Comparison of ENCODE assay signal across 38 cellular contexts in genomic region chr1:63214553-63214952, GRCh38.
"Had no signal": no experiment of that assay in that cellular context is flagged by ENCODE, and none has a peak within 500 bp of the region (broad histone marks: within the 10 kb centered on the region; RNA-seq: fewer than 3 reads in every experiment).

No MANE protein-coding gene starts in this region.

- H3K9me3 ChIP-seq: ascending aorta, body of pancreas had no signal

- H3K27me3 ChIP-seq: adrenal gland, ascending aorta, body of pancreas, brain microvascular endothelial cell, breast epithelium, cardiac muscle cell had no signal

- H3K36me3 ChIP-seq: adrenal gland, ascending aorta, brain microvascular endothelial cell, breast epithelium, cardiac muscle cell had no signal

- H3K27ac ChIP-seq: adrenal gland, ascending aorta, body of pancreas, brain microvascular endothelial cell, breast epithelium, cardiac muscle cell had no signal

- H3K4me3 ChIP-seq: adrenal gland, ascending aorta, body of pancreas, breast epithelium, cardiac muscle cell had no signal

- H3K27ac Mint-ChIP-seq: activated naive CD4-positive, alpha-beta T cell treated with anti-CD3 and anti-CD28 coated beads for 36 hours; activated naive CD4-positive, alpha-beta T cell treated with anti-CD3 and anti-CD28 coated beads, Interleukin-2, amount 10 ng/mL, durations not matched to agents 7 days and 5 days; activated naive CD4-positive, alpha-beta T cell treated with anti-CD3 and anti-CD28 coated beads, Interleukin-2, amount 50 U/mL, for 24 hours; activated naive CD4-positive, alpha-beta T cell treated with anti-CD3 and anti-CD28 coated beads, Interleukin-2, amount 50 U/mL, for 72 hours; activated naive CD8-positive, alpha-beta T cell; activated naive CD8-positive, alpha-beta T cell treated with anti-CD3 and anti-CD28 coated beads, Interleukin-2, amount 10 ng/mL, durations not matched to agents 7 days and 5 days; activated naive CD8-positive, alpha-beta T cell treated with anti-CD3 and anti-CD28 coated beads, Interleukin-2, amount 50 U/mL, for 24 hours; activated T-cell treated with anti-CD3 and anti-CD28 coated beads, Interleukin-2, amount 50 U/mL, for 24 hours; activated T-cell treated with anti-CD3 and anti-CD28 coated beads, Interleukin-2, amount 50 U/mL, for 72 hours; activated T-helper 1 cell treated with anti-CD3 and anti-CD28 coated beads, Interleukin-12 subunit alpha, Interleukin-12 subunit beta, Interleukin-2, Interleukin-4 antibody, amounts not matched to agents 30 ng/mL and 10 ng/mL and 1 ng/mL, durations not matched to agents 14 hours and 24 hours and 36 hours; activated T-helper 17 cell treated with anti-CD3 and anti-CD28 coated beads, Interleukin-2, amount 50 U/mL, for 72 hours; activated T-helper 2 cell treated with anti-CD3 and anti-CD28 coated beads, Interferon-gamma antibody, Interleukin-2, Interleukin-4, amounts not matched to agents 10 μg/mL and 5 μg/mL and 100 μg/mL, durations not matched to agents 14 hours and 24 hours and 36 hours; brain had no signal

- H3K4me3 Mint-ChIP-seq: activated naive CD4-positive, alpha-beta T cell treated with anti-CD3 and anti-CD28 coated beads for 36 hours; activated naive CD4-positive, alpha-beta T cell treated with anti-CD3 and anti-CD28 coated beads, Interleukin-2, amount 10 ng/mL, durations not matched to agents 7 days and 5 days; activated naive CD4-positive, alpha-beta T cell treated with anti-CD3 and anti-CD28 coated beads, Interleukin-2, amount 50 U/mL, for 24 hours; activated naive CD8-positive, alpha-beta T cell; activated naive CD8-positive, alpha-beta T cell treated with anti-CD3 and anti-CD28 coated beads, Interleukin-2, amount 10 ng/mL, durations not matched to agents 7 days and 5 days; activated naive CD8-positive, alpha-beta T cell treated with anti-CD3 and anti-CD28 coated beads, Interleukin-2, amount 50 U/mL, for 24 hours; activated T-cell treated with anti-CD3 and anti-CD28 coated beads, Interleukin-2, amount 50 U/mL, for 24 hours; activated T-cell treated with anti-CD3 and anti-CD28 coated beads, Interleukin-2, amount 50 U/mL, for 4 hours; activated T-cell treated with anti-CD3 and anti-CD28 coated beads, Interleukin-2, amount 50 U/mL, for 72 hours; activated T-helper 1 cell treated with anti-CD3 and anti-CD28 coated beads, Interleukin-12 subunit alpha, Interleukin-12 subunit beta, Interleukin-2, Interleukin-4 antibody, amounts not matched to agents 30 ng/mL and 10 ng/mL and 1 ng/mL, durations not matched to agents 14 hours and 24 hours and 36 hours; activated T-helper 17 cell treated with anti-CD3 and anti-CD28 coated beads, Interleukin-2, amount 50 U/mL, for 72 hours; brain; central memory CD8-positive, alpha-beta T cell had no signal

- H3K9me3 Mint-ChIP-seq: activated naive CD8-positive, alpha-beta T cell treated with anti-CD3 and anti-CD28 coated beads, Interleukin-2, amount 10 ng/mL, durations not matched to agents 7 days and 5 days had no signal

- H3K36me3 Mint-ChIP-seq: activated naive CD4-positive, alpha-beta T cell treated with anti-CD3 and anti-CD28 coated beads, Interleukin-2, amount 10 ng/mL, durations not matched to agents 7 days and 5 days; activated naive CD4-positive, alpha-beta T cell treated with anti-CD3 and anti-CD28 coated beads, Interleukin-2, amount 50 U/mL, for 24 hours; activated naive CD8-positive, alpha-beta T cell treated with anti-CD3 and anti-CD28 coated beads, Interleukin-2, amount 10 ng/mL, durations not matched to agents 7 days and 5 days; brain had no signal

- H3K4me1 ChIP-seq: adrenal gland, ascending aorta, body of pancreas, breast epithelium had no signal

- FAIRE-seq: astrocyte, bronchial epithelial cell had no signal

- ATAC-seq: activated naive CD4-positive, alpha-beta T cell treated with anti-CD3 and anti-CD28 coated beads, Interleukin-2, amount 50 U/mL, for 72 hours; activated naive CD8-positive, alpha-beta T cell treated with anti-CD3 and anti-CD28 coated beads, Interleukin-2, amount 50 U/mL, for 24 hours; activated T-cell treated with anti-CD3 and anti-CD28 coated beads, Interleukin-2, amount 50 U/mL, for 4 hours; activated T-cell treated with anti-CD3 and anti-CD28 coated beads, Interleukin-2, amount 50 U/mL, for 72 hours; activated T-helper 17 cell treated with anti-CD3 and anti-CD28 coated beads, Interleukin-2, amount 50 U/mL, for 72 hours; body of pancreas had no signal

- DNase-seq: activated effector memory CD4-positive, alpha-beta T cell treated with anti-CD3 and anti-CD28 coated beads, Interleukin-2, amount 50 U/mL, for 16 hours; activated effector memory CD4-positive, alpha-beta T cell treated with Interleukin-2 at 50 U/mL for 16 hours; activated gamma-delta T cell; activated gamma-delta T cell treated with Interleukin-2 at 50 U/mL for 16 hours; activated naive CD4-positive, alpha-beta T cell; activated naive CD4-positive, alpha-beta T cell treated with anti-CD3 and anti-CD28 coated beads for 36 hours; activated naive CD4-positive, alpha-beta T cell treated with anti-CD3 and anti-CD28 coated beads, Interleukin-2, amount 10 ng/mL, durations not matched to agents 7 days and 5 days; activated naive CD4-positive, alpha-beta T cell treated with anti-CD3 and anti-CD28 coated beads, Interleukin-2, amount 50 U/mL, for 16 hours; activated naive CD4-positive, alpha-beta T cell treated with Interleukin-2 at 50 U/mL for 16 hours; activated naive CD8-positive, alpha-beta T cell treated with anti-CD3 and anti-CD28 coated beads, Interleukin-2, amount 10 ng/mL, durations not matched to agents 7 days and 5 days; activated naive CD8-positive, alpha-beta T cell treated with anti-CD3 and anti-CD28 coated beads, Interleukin-2, amount 50 U/mL, for 24 hours; activated T-cell treated with anti-CD3 and anti-CD28 coated beads, Interleukin-2, amount 50 U/mL, for 24 hours; activated T-cell treated with anti-CD3 and anti-CD28 coated beads, Interleukin-2, amount 50 U/mL, for 4 hours; activated T-cell treated with anti-CD3 and anti-CD28 coated beads, Interleukin-2, amount 50 U/mL, for 48 hours; activated T-cell treated with anti-CD3 and anti-CD28 coated beads, Interleukin-2, amount 50 U/mL, for 72 hours; adrenal gland; amniotic stem cell; amygdala; anterior cingulate cortex; aorta; body of pancreas; brain microvascular endothelial cell; caudate nucleus; central memory CD4-positive, alpha-beta T cell; cerebellar nuclear complex had no signal

- H3K4me1 Mint-ChIP-seq: activated naive CD4-positive, alpha-beta T cell treated with anti-CD3 and anti-CD28 coated beads, Interleukin-2, amount 10 ng/mL, durations not matched to agents 7 days and 5 days; activated naive CD4-positive, alpha-beta T cell treated with anti-CD3 and anti-CD28 coated beads, Interleukin-2, amount 50 U/mL, for 24 hours; activated naive CD8-positive, alpha-beta T cell treated with anti-CD3 and anti-CD28 coated beads, Interleukin-2, amount 10 ng/mL, durations not matched to agents 7 days and 5 days; activated naive CD8-positive, alpha-beta T cell treated with anti-CD3 and anti-CD28 coated beads, Interleukin-2, amount 50 U/mL, for 24 hours; activated T-helper 17 cell treated with anti-CD3 and anti-CD28 coated beads, Interleukin-2, amount 50 U/mL, for 72 hours; brain; central memory CD8-positive, alpha-beta T cell had no signal
